ENCODE assay signal across 9 cellular contexts in the genomic region with DNA sequence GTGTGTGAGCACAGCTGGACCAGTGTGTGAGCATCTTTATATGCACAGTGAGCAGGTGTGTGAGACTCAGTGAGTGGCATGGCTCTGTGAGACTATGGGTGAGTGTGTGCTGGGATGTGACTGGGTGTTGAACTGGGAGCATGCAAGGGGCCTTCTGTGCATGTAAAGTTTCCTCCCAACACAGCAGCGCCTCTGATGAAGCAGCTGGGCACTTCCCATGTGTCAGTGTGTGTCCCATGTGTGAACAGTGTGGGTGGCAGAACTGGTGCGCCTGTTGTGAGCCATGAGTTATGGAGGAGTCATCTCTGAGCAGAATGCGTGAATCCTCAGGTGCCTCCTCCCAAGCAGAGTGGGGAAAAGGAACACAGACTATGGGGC. TPM values are rescaled to one million over a fixed set of nuclear protein-coding genes. Genes with fewer than 3 reads are reported as not detected.
A peak's percentile ranks its signal among the peaks of the same experiment; 100 is the strongest.
DNase-seq lines count a peak whose midpoint lies in the region; ATAC-seq lines count a peak whose summit lies in the region.
"Had no signal": no experiment of that assay in that cellular context is flagged by ENCODE, and none has a peak within 500 bp of the region (broad histone marks: within the 10 kb centered on the region; RNA-seq: fewer than 3 reads in every experiment).

No MANE protein-coding gene starts in this region.

- H3K4me1 Mint-ChIP-seq in activated T-helper 17 cell treated with anti-CD3 and anti-CD28 coated beads, Interleukin-2, amount 50 U/mL, for 72 hours = peaks cover 31% of the 10 kb centered on the region

- ATAC-seq in activated CD4-positive, CD25-positive, alpha-beta regulatory T cell treated with anti-CD3 and anti-CD28 coated beads, Interleukin-2, amount 50 U/mL, for 24 hours = peak; percentile 51 to 56
- ATAC-seq in HG03064 (IDR thresholded peaks at IDR 0.05; ENCODE audit: low read depth, unreplicated experiment) = peak; percentile 23
- ATAC-seq in activated T-helper 17 cell treated with anti-CD3 and anti-CD28 coated beads, Interleukin-2, amount 50 U/mL, for 72 hours (replicated peaks) = peak; percentile 71
- ATAC-seq in GM18858 (IDR thresholded peaks at IDR 0.05; ENCODE audit: unreplicated experiment) = no peak
- no peak for ATAC-seq in left lobe of liver

- no peaks in the 10 kb centered on the region for H3K36me3 Mint-ChIP-seq in activated T-helper 17 cell treated with anti-CD3 and anti-CD28 coated beads, Interleukin-2, amount 50 U/mL, for 72 hours (ENCODE audit: low read depth)

- no peak for DNase-seq in activated CD4-positive, CD25-positive, alpha-beta regulatory T cell treated with anti-CD3 and anti-CD28 coated beads, Interleukin-2, amount 50 U/mL, for 72 hours
- peak; percentile 44 to 63 (median 51) for DNase-seq in stimulated activated CD4-positive, alpha-beta T cell treated with anti-CD3 and anti-CD28 coated beads, TNF-alpha, amount 100 ng/mL, for 48 hours (ENCODE audit: low read depth in 3 of 3)
- DNase-seq in activated gamma-delta T cell (lab: John Stamatoyannopoulos, UW) (no peak), left lobe of liver (ENCODE audit: low spot score) (no peak)

- H3K27ac Mint-ChIP-seq in activated T-helper 17 cell treated with anti-CD3 and anti-CD28 coated beads, Interleukin-2, amount 50 U/mL, for 72 hours = peak overlapping the region; percentile 39

- H3K27me3 Mint-ChIP-seq in activated T-helper 17 cell treated with anti-CD3 and anti-CD28 coated beads, Interleukin-2, amount 50 U/mL, for 72 hours = no peaks in the 10 kb centered on the region

- H3K9me3 Mint-ChIP-seq in activated T-helper 17 cell treated with anti-CD3 and anti-CD28 coated beads, Interleukin-2, amount 50 U/mL, for 72 hours = no peaks in the 10 kb centered on the region

- peak overlapping the region; percentile 66 for H3K4me3 Mint-ChIP-seq in activated T-helper 17 cell treated with anti-CD3 and anti-CD28 coated beads, Interleukin-2, amount 50 U/mL, for 72 hours

RNA-seq across cellular contexts. Expression of gene LGALS16, which starts 24.1 kb away (rescaled TPM):
- not detected for total RNA-seq in activated T-helper 17 cell treated with anti-CD3 and anti-CD28 coated beads, Interleukin-2, amount 50 U/mL, for 72 hours
- total RNA-seq in left lobe of liver = not detected
- total RNA-seq: subcutaneous adipose tissue had no signal

RNA-seq across cellular contexts. Expression of gene LGALS14, which starts 24.5 kb away (rescaled TPM):
- total RNA-seq in activated T-helper 17 cell treated with anti-CD3 and anti-CD28 coated beads, Interleukin-2, amount 50 U/mL, for 72 hours = 1 to 10 TPM in 1 of 2 donors, under 1 TPM in 1; 0.69 to 2.2 TPM
- not detected for total RNA-seq in left lobe of liver
- total RNA-seq: subcutaneous adipose tissue had no signal

RNA-seq across cellular contexts. Expression of gene CLC, which starts 58.0 kb away (rescaled TPM):
- total RNA-seq in activated T-helper 17 cell treated with anti-CD3 and anti-CD28 coated beads, Interleukin-2, amount 50 U/mL, for 72 hours = not detected
- not detected for total RNA-seq in left lobe of liver
- total RNA-seq: subcutaneous adipose tissue had no signal

Comparison
In these comparisons a context has a peak if more than half of its experiments do, and no peak if none do; other contexts are left out.
1. ATAC-seq: peak in activated CD4-positive, CD25-positive, alpha-beta regulatory T cell treated with anti-CD3 and anti-CD28 coated beads, Interleukin-2, amount 50 U/mL, for 24 hours (2 of 2), HG03064 (single experiment) and activated T-helper 17 cell treated with anti-CD3 and anti-CD28 coated beads, Interleukin-2, amount 50 U/mL, for 72 hours (single experiment); none in GM18858 (single experiment) and left lobe of liver (single experiment).
2. DNase-seq: peak in stimulated activated CD4-positive, alpha-beta T cell treated with anti-CD3 and anti-CD28 coated beads, TNF-alpha, amount 100 ng/mL, for 48 hours (3 of 3); none in activated CD4-positive, CD25-positive, alpha-beta regulatory T cell treated with anti-CD3 and anti-CD28 coated beads, Interleukin-2, amount 50 U/mL, for 72 hours (single experiment), activated gamma-delta T cell (single experiment) and left lobe of liver (single experiment).